In the genomic region with DNA sequence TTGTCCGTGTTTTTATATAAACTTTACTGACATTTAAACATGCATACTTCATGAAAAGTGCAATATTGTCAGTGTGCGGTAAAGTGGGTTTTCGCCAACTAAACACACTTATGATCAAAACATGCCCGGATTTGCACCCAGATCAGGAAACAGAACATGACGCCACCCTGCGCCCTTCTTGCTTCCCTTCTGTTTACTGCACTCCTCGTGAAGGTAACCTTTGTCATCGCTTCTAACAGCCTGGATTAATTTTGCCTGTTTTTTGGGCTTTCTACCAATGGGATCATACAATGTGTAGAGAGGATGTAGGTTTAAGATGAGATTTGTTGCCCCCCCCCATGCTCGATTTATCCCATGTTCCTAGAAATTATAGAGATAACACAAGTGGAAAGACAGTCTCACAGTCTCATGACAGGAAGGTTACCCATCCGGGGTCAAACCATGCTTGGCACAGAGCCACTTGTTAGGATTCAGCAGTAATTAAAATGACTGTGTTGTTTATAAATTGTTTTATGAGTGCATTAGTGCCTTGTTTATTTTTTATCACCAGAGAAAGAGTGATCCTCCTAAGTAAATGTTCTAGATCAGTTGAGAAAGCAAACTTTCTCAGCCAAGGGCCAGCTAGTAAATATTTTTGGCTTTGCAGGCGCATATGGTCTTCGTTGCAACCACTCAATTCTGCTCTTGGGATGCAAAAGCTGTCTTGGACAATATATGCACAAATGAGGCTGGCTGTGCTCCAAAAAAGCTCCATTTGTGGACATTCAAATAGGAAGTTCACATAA, we compare ENCODE assay signal across 11 cellular contexts.
DNase-seq lines count a peak whose midpoint lies in the region; ATAC-seq and TF ChIP-seq lines count a peak whose summit lies in the region.
"Had no signal": no experiment of that assay in that cellular context is flagged by ENCODE, and none has a peak within 500 bp of the region (broad histone marks: within the 10 kb centered on the region; RNA-seq: fewer than 3 reads in every experiment).

No MANE protein-coding gene starts in this region.

- H3K4me3 ChIP-seq in Peyer's patch (no peak overlapping the region), fibroblast of mammary gland (ENCODE audit: control insufficient read depth, low read depth, low read length) (no peak overlapping the region), prostate gland (no peak overlapping the region)
- H3K4me3 ChIP-seq: suprapubic skin had no signal

- no peak for TF ChIP-seq POLR2A in Peyer's patch (IDR thresholded peaks at IDR 0.05)
- no peak for TF ChIP-seq POLR2A in prostate gland (IDR thresholded peaks at IDR 0.05)

- WGBS in prostate gland = 39% methylated on average over 12 of the region's 12 CpGs

- ATAC-seq in HG02610 (IDR thresholded peaks at IDR 0.05; ENCODE audit: unreplicated experiment) (no peak), HG02981 (IDR thresholded peaks at IDR 0.05; ENCODE audit: unreplicated experiment) (no peak), GM18870 (IDR thresholded peaks at IDR 0.05; ENCODE audit: unreplicated experiment) (no peak)

- peak overlapping the region in 3 of 4 donors; percentile 15 to 50 (median 38) for H3K27ac ChIP-seq in Peyer's patch
- peak overlapping the region; percentile 45 to 53 for H3K27ac ChIP-seq in prostate gland
- H3K27ac ChIP-seq: suprapubic skin had no signal

- intact Hi-C loops in prostate gland (cut with DNase I) = no loop called here

- H3K9me3 ChIP-seq in Peyer's patch (no peaks in the 10 kb centered on the region), prostate gland (no peaks in the 10 kb centered on the region)

- TF ChIP-seq CTCF in Peyer's patch (IDR thresholded peaks at IDR 0.05) (no peak), fibroblast of mammary gland (conservative IDR thresholded peaks at IDR 0.05; ENCODE audit: control insufficient read depth, insufficient read depth, low read depth, low read length) (no peak), prostate gland (IDR thresholded peaks at IDR 0.05) (no peak)

- DNase-seq in GM04504 (ENCODE audit: low read depth) (peak; percentile 58), Peyer's patch (peak in 2 of 3 donors; percentile 30 to 80), fibroblast of mammary gland (ENCODE audit: low read depth) (peak; percentile 31), prostate gland (ENCODE audit: low spot score) (peak; percentile 23), NCI-H1436 (lab: John Stamatoyannopoulos, UW) (no peak)
- DNase-seq: activated B cell treated with CpG ODN at 0.5 μM for 24 hours; activated naive CD4-positive, alpha-beta T cell treated with anti-CD3 and anti-CD28 coated beads for 36 hours had no signal

- H3K27me3 ChIP-seq in Peyer's patch (no peaks in the 10 kb centered on the region), prostate gland (replicated peaks; ENCODE audit: insufficient read depth) (no peaks in the 10 kb centered on the region)
- H3K27me3 ChIP-seq: suprapubic skin had no signal

- H3K4me1 ChIP-seq in Peyer's patch (peaks cover 0 to 16% (median 0%) of the 10 kb centered on the region in 4 donors), prostate gland (replicated peaks) (no peaks in the 10 kb centered on the region)

- H3K36me3 ChIP-seq in Peyer's patch = no peaks in the 10 kb centered on the region
- no peaks in the 10 kb centered on the region for H3K36me3 ChIP-seq in prostate gland
- H3K36me3 ChIP-seq: suprapubic skin had no signal
